ENCODE assay signal across 22 cellular contexts in genomic region chr7:132368246-132368900, GRCh38.
A peak's percentile ranks its signal among the peaks of the same experiment; 100 is the strongest.
DNase-seq lines count a peak whose midpoint lies in the region; ATAC-seq and TF ChIP-seq lines count a peak whose summit lies in the region.
"Had no signal": no experiment of that assay in that cellular context is flagged by ENCODE, and none has a peak within 500 bp of the region (broad histone marks: within the 10 kb centered on the region; RNA-seq: fewer than 3 reads in every experiment).

No MANE protein-coding gene starts in this region.

- no peaks in the 10 kb centered on the region for H3K4me1 Mint-ChIP-seq in Caco-2 (ENCODE audit: low read depth, unreplicated experiment)
- H3K4me1 Mint-ChIP-seq: activated CD4-positive, alpha-beta T cell treated with anti-CD3 and anti-CD28 coated beads for 36 hours; activated naive CD4-positive, alpha-beta T cell treated with anti-CD3 and anti-CD28 coated beads, Interleukin-2, amount 50 U/mL, for 24 hours; IgD-negative memory B cell had no signal

- H3K36me3 Mint-ChIP-seq in Caco-2 (ENCODE audit: insufficient read depth, unreplicated experiment), result no peaks in the 10 kb centered on the region
- H3K36me3 Mint-ChIP-seq: activated naive CD4-positive, alpha-beta T cell treated with anti-CD3 and anti-CD28 coated beads, Interleukin-2, amount 50 U/mL, for 24 hours; naive B cell had no signal

- peak; percentile 53 for ATAC-seq in left ventricle myocardium superior
- ATAC-seq: activated CD4-positive, alpha-beta T cell treated with anti-CD3 and anti-CD28 coated beads for 36 hours; gastrocnemius medialis had no signal

- no TSS peak for BruUV-seq in Caco-2 (replicated peaks; lab: Mats Ljungman, UMichigan)

- H3K4me1 ChIP-seq in Caco-2, result no peaks in the 10 kb centered on the region
- H3K4me1 ChIP-seq: gastrocnemius medialis, vagina had no signal

- no peak overlapping the region for H3K27ac Mint-ChIP-seq in Caco-2 (ENCODE audit: unreplicated experiment)
- H3K27ac Mint-ChIP-seq: activated CD4-positive, alpha-beta T cell treated with anti-CD3 and anti-CD28 coated beads for 36 hours; activated naive CD4-positive, alpha-beta T cell treated with anti-CD3 and anti-CD28 coated beads, Interleukin-2, amount 50 U/mL, for 24 hours; IgD-negative memory B cell; naive B cell had no signal

- H3K9me3 ChIP-seq in Caco-2, result no peaks in the 10 kb centered on the region
- H3K9me3 ChIP-seq: esophagus muscularis mucosa, gastrocnemius medialis, MG63, vagina had no signal

- no peaks in the 10 kb centered on the region for H3K9me3 Mint-ChIP-seq in Caco-2 (ENCODE audit: unreplicated experiment)
- H3K9me3 Mint-ChIP-seq: activated naive CD4-positive, alpha-beta T cell treated with anti-CD3 and anti-CD28 coated beads, Interleukin-2, amount 50 U/mL, for 24 hours had no signal

- H3K4me3 Mint-ChIP-seq in Caco-2 (ENCODE audit: unreplicated experiment), result no peak overlapping the region
- H3K4me3 Mint-ChIP-seq: activated CD4-positive, alpha-beta T cell treated with anti-CD3 and anti-CD28 coated beads for 36 hours; activated naive CD4-positive, alpha-beta T cell treated with anti-CD3 and anti-CD28 coated beads, Interleukin-2, amount 50 U/mL, for 24 hours had no signal

- no peak overlapping the region for H3K4me3 ChIP-seq in Caco-2 (ENCODE audit: low read depth, low read length)
- H3K4me3 ChIP-seq: esophagus muscularis mucosa, gastrocnemius medialis, MG63, vagina had no signal

- no peak for TF ChIP-seq CTCF in Caco-2 (IDR thresholded peaks at IDR 0.05; ENCODE audit: insufficient read depth in 1 of 2, low read depth in 1 of 2, low read length in 1 of 2, severe bottlenecking in 1 of 2, unreplicated experiment in 1 of 2)

- intact Hi-C loops in left ventricle myocardium superior (cut with micrococcal nuclease), result no loop called here
- intact Hi-C loops in Caco-2 (cut with micrococcal nuclease; ENCODE audit: unreplicated experiment), result no loop called here

- CTCF ChIA-PET in Caco-2 (lab: Charles Lee), result no interaction called here

- POLR2A ChIA-PET in Caco-2 (lab: Charles Lee), result no interaction called here

- H3K27me3 ChIP-seq in Caco-2 (replicated peaks; ENCODE audit: control insufficient read depth, insufficient read depth, low read length), result no peaks in the 10 kb centered on the region
- H3K27me3 ChIP-seq: esophagus muscularis mucosa, gastrocnemius medialis, MG63, vagina had no signal

- H3K36me3 ChIP-seq in Caco-2 (ENCODE audit: control insufficient read depth, insufficient read depth, low read length), result no peaks in the 10 kb centered on the region
- H3K36me3 ChIP-seq: esophagus muscularis mucosa, gastrocnemius medialis, MG63, vagina had no signal

- DNase-seq in NCI-H1694 treated with DMSO at 0.1 percent for 48 hours (lab: John Stamatoyannopoulos, UW) (peak; percentile 30), NCI-H1694 (lab: John Stamatoyannopoulos, UW) (no peak), NCI-H187 (lab: John Stamatoyannopoulos, UW) (peak; percentile 79 to 87), NCI-H510A treated with DMSO at 0.1 percent for 48 hours (lab: John Stamatoyannopoulos, UW) (peak; percentile 58), left ventricle myocardium superior (peak; percentile 37), DMS 273 (lab: John Stamatoyannopoulos, UW; ENCODE audit: unreplicated experiment) (no peak), Caco-2 (no peak), T-helper 9 cell (no peak)
- DNase-seq: 8988T; activated CD4-positive, alpha-beta T cell treated with anti-CD3 and anti-CD28 coated beads for 36 hours; cerebellar nuclear complex; effector CD8-positive, alpha-beta T cell; gastrocnemius medialis; kidney; MG63; naive B cell; stimulated activated CD4-positive, alpha-beta T cell treated with anti-CD3 and anti-CD28 coated beads, Interleukin-15, amount 100 ng/mL, for 24 hours; substantia nigra had no signal

- H3K27me3 Mint-ChIP-seq in Caco-2 (ENCODE audit: insufficient read depth, unreplicated experiment), result peaks cover 3% of the 10 kb centered on the region

Comparison
In these comparisons a context has a peak if more than half of its experiments do, and no peak if none do; other contexts are left out.
1. DNase-seq: peak in NCI-H1694 treated with DMSO at 0.1 percent for 48 hours (single experiment), NCI-H187 (2 of 2), NCI-H510A treated with DMSO at 0.1 percent for 48 hours (single experiment) and left ventricle myocardium superior (single experiment); none in NCI-H1694 (single experiment), DMS 273 (single experiment), Caco-2 (0 of 2) and T-helper 9 cell (single experiment).